Comparison of ENCODE assay signal across 25 cellular contexts in genomic region chr3:189100866-189101265, GRCh38.
"Had no signal": no experiment of that assay in that cellular context is flagged by ENCODE, and none has a peak within 500 bp of the region (broad histone marks: within the 10 kb centered on the region; RNA-seq: fewer than 3 reads in every experiment).

No MANE protein-coding gene starts in this region.

- ATAC-seq: activated naive CD8-positive, alpha-beta T cell treated with anti-CD3 and anti-CD28 coated beads, Interleukin-2, amount 50 U/mL, for 24 hours; activated T-cell treated with anti-CD3 and anti-CD28 coated beads, Interleukin-2, amount 50 U/mL, for 4 hours; left colon; mucosa of descending colon; natural killer cell treated with Interleukin-12 subunit alpha and Interleukin-12 subunit beta and Interleukin-15 and Interleukin-18, amount 100 ng/mL, for 72 hours; right lobe of liver; stimulated activated naive CD8-positive, alpha-beta T cell treated with anti-CD3 and anti-CD28 coated beads, Interleukin-15, Interleukin-2, amounts not matched to agents 100 U/mL and 50 U/mL, for 24 hours; WTC11 had no signal

- H3K27me3 ChIP-seq: colonic mucosa, esophagus squamous epithelium, right lobe of liver, thyroid gland had no signal

- H3K27ac ChIP-seq: colonic mucosa, epithelial cell of prostate, right lobe of liver had no signal

- H3K4me3 ChIP-seq: colonic mucosa, esophagus squamous epithelium, mucosa of descending colon, right lobe of liver, skin epidermis, thyroid gland had no signal

- H3K36me3 ChIP-seq: colonic mucosa, esophagus squamous epithelium, thyroid gland had no signal

- DNase-seq: activated CD4-positive, alpha-beta memory T cell treated with anti-CD3 and anti-CD28 coated beads, Interleukin-2, amount 10 ng/mL, durations not matched to agents 7 days and 5 days; activated CD4-positive, alpha-beta T cell treated with anti-CD3 and anti-CD28 coated beads for 1 hour; activated CD4-positive, alpha-beta T cell treated with anti-CD3 and anti-CD28 coated beads, Interleukin-2, amount 10 ng/mL, durations not matched to agents 7 days and 5 days; activated naive CD8-positive, alpha-beta T cell treated with anti-CD3 and anti-CD28 coated beads, Interleukin-2, amount 50 U/mL, for 24 hours; activated T-cell treated with anti-CD3 and anti-CD28 coated beads, Interleukin-2, amount 50 U/mL, for 4 hours; anterior cingulate cortex; cerebellar nuclear complex; colonic mucosa; effector CD8-positive, alpha-beta T cell; esophagus squamous epithelium; foreskin melanocyte; glutamatergic neuron; hippocampal formation; left colon; mucosa of descending colon; right lobe of liver; stimulated activated CD4-positive, alpha-beta T cell treated with anti-CD3 and anti-CD28 coated beads, Interleukin-12 subunit alpha, Interleukin-12 subunit beta, amount 100 ng/mL, for 4 hours; stimulated activated CD4-positive, alpha-beta T cell treated with anti-CD3 and anti-CD28 coated beads, Interleukin-4, amount 100 ng/mL, for 1 hour; stimulated activated naive CD8-positive, alpha-beta T cell treated with anti-CD3 and anti-CD28 coated beads, Interleukin-15, Interleukin-2, amounts not matched to agents 100 U/mL and 50 U/mL, for 24 hours; T-helper 2 cell; thyroid gland had no signal

- H3K4me1 ChIP-seq: colonic mucosa, esophagus squamous epithelium had no signal

- H3K9me3 ChIP-seq: colonic mucosa, esophagus squamous epithelium, mucosa of descending colon, right lobe of liver, thyroid gland had no signal
